ENCODE assay signal across 8 cellular contexts in genomic region chr9:97803167-97804058, GRCh38. TPM values are rescaled to one million over a fixed set of nuclear protein-coding genes. Genes with fewer than 3 reads are reported as not detected.
A peak's percentile ranks its signal among the peaks of the same experiment; 100 is the strongest.
DNase-seq lines count a peak whose midpoint lies in the region; ATAC-seq and TF ChIP-seq lines count a peak whose summit lies in the region.

No MANE protein-coding gene starts in this region.

- H3K9me3 ChIP-seq in SJSA1 (replicated peaks) = no peaks in the 10 kb centered on the region
- H3K9me3 ChIP-seq in parathyroid adenoma (ENCODE audit: control insufficient read depth, low read length) = no peaks in the 10 kb centered on the region
- no peaks in the 10 kb centered on the region for H3K9me3 ChIP-seq in tibial nerve

- no peak for TF ChIP-seq EP300 in tibial nerve (IDR thresholded peaks at IDR 0.05)

- H3K27me3 ChIP-seq in SJSA1 (replicated peaks) = no peaks in the 10 kb centered on the region
- H3K27me3 ChIP-seq in parathyroid adenoma (ENCODE audit: control insufficient read depth, insufficient read depth, low read length) = no peaks in the 10 kb centered on the region
- H3K27me3 ChIP-seq in tibial nerve = peaks cover 0 to 28% of the 10 kb centered on the region in 2 donors

- H3K4me1 ChIP-seq in SJSA1 (replicated peaks) (peaks cover 34% of the 10 kb centered on the region), parathyroid adenoma (no peaks in the 10 kb centered on the region), tibial nerve (peaks cover 0 to 12% (median 0%) of the 10 kb centered on the region in 4 donors)

- peak overlapping the region; percentile 54 for H3K27ac ChIP-seq in SJSA1
- no peak overlapping the region for H3K27ac ChIP-seq in parathyroid adenoma
- H3K27ac ChIP-seq in tibial nerve = peak overlapping the region in 1 of 4 donors; percentile 40

- ATAC-seq in GM21576 (IDR thresholded peaks at IDR 0.05; ENCODE audit: unreplicated experiment) = peak; percentile 82
- peak; percentile 99 for ATAC-seq in Right ventricle myocardium superior (ENCODE audit: poor library complexity)

- H3K4me3 ChIP-seq in SJSA1 = peak overlapping the region; percentile 55
- H3K4me3 ChIP-seq in parathyroid adenoma (ENCODE audit: low read depth, low read length) = peak overlapping the region; percentile 35
- H3K4me3 ChIP-seq in tibial nerve = peak overlapping the region in 3 of 4 donors; percentile 9 to 58 (median 50)

- in situ Hi-C loops in KBM-7 (cut with MboI; ENCODE audit: low pct_unique_long_range_greater_than_20kb, low sequenced_read_pairs) = no loop called here

- H3K36me3 ChIP-seq in SJSA1 (no peaks in the 10 kb centered on the region), parathyroid adenoma (ENCODE audit: control insufficient read depth, insufficient read depth, low read length) (no peaks in the 10 kb centered on the region), tibial nerve (no peaks in the 10 kb centered on the region)

- WGBS in tibial nerve, 2 donors = 3 to 4% methylated on average over 48 to 60 of the region's 75 CpGs

- H3K79me2 ChIP-seq in parathyroid adenoma = no peaks in the 10 kb centered on the region

- H3K9ac ChIP-seq in parathyroid adenoma = no peak overlapping the region

- peak overlapping the region; percentile 82 for H2AFZ ChIP-seq in parathyroid adenoma

- DNase-seq in D341Med (ENCODE audit: low spot score) (peak; percentile 94), KBM-7 (peak; percentile 56), SJSA1 (ENCODE audit: low read depth in 1 of 2, low spot score in 2 of 2) (peak; percentile 72 to 75), Right ventricle myocardium superior (peak; percentile 86), tibial nerve (ENCODE audit: low spot score in 2 of 2) (peak; percentile 30 to 41)
- DNase-seq in activated naive CD4-positive, alpha-beta T cell treated with anti-CD3 and anti-CD28 coated beads, Interleukin-2, amount 50 U/mL, for 16 hours = peak; percentile 70

- TF ChIP-seq CTCF in parathyroid adenoma (IDR thresholded peaks at IDR 0.05) (no peak), tibial nerve (IDR thresholded peaks at IDR 0.05) (peak in 1 of 5 experiments; percentile 31)

- intact Hi-C loops in Right ventricle myocardium superior (cut with DNase I) = no loop called here

- H3K4me2 ChIP-seq in parathyroid adenoma (ENCODE audit: low read length) = peak overlapping the region; percentile 79

- no peak for TF ChIP-seq POLR2A in tibial nerve (IDR thresholded peaks at IDR 0.05)

RNA-seq across cellular contexts. Expression of gene FOXE1, which starts 49.6 kb away (rescaled TPM):
- total RNA-seq in SJSA1 (2014; rRNA removed; shearing (Covaris generic)) = 3.1 and 4.7 TPM in 2 replicates
- not detected for total RNA-seq in Right ventricle myocardium superior
- not detected for total RNA-seq in tibial nerve

Comparison
In these comparisons a context has a peak if more than half of its experiments do, and no peak if none do; other contexts are left out.
1. DNase-seq: peak in every context shown above with its lines; median percentile 94 in D341Med; 86 in Right ventricle myocardium superior; 74 in SJSA1; 70 in activated naive CD4-positive, alpha-beta T cell treated with anti-CD3 and anti-CD28 coated beads, Interleukin-2, amount 50 U/mL, for 16 hours; 56 in KBM-7; 36 in tibial nerve.